In the genomic region with DNA sequence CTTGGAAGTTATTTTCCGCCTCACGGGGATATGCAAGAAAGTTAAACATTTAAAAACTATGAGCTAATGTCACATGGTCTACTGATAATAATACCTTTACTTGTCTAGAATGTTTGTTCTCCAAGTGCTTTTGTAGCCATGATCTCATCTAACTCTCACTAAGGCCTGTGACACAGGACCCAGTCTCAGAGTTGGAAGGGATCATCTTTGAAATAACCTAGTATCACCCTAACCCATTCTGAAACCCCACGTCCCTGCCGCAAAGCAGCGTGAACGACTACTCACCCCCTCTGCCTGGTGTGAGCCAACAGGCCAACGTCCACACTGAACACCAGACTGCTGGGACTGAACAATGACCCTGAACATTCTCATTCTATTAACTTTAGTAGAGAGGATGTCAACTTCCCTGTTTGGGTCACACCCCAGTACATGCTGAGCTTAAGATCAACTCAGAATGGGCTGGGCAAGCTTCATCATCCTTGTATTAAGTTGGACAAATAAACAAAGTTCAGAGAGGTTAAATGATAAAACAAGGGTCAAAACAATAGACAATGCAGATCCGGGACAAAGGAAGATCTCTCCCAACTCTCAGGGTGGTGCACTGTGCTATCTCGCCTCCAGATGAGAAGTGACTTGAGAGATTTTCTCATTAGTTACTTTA, we compare ENCODE assay signal across 1 cellular context.
TF ChIP-seq lines count a peak whose summit lies in the region.

No MANE protein-coding gene starts in this region.

TF ChIP-seq in HCT116, 20 proteins besides CTCF, POLR2A, EP300 and RAD21 (continued from another document):
- TF ChIP-seq, protein P1, sequence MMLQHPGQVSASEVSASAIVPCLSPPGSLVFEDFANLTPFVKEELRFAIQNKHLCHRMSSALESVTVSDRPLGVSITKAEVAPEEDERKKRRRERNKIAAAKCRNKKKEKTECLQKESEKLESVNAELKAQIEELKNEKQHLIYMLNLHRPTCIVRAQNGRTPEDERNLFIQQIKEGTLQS (IDR thresholded peaks at IDR 0.05) = no peak
